In genomic region chr11:13205446-13205845, GRCh38 we compare ENCODE assay signal across 9 cellular contexts.
A peak's percentile ranks its signal among the peaks of the same experiment; 100 is the strongest.
DNase-seq lines count a peak whose midpoint lies in the region; ATAC-seq and TF ChIP-seq lines count a peak whose summit lies in the region.
"Had no signal": no experiment of that assay in that cellular context is flagged by ENCODE, and none has a peak within 500 bp of the region (broad histone marks: within the 10 kb centered on the region; RNA-seq: fewer than 3 reads in every experiment).

No MANE protein-coding gene starts in this region.

- no peak overlapping the region for H3K4me2 ChIP-seq in SK-N-SH
- H3K4me2 ChIP-seq in trophoblast cell (ENCODE audit: low read length) = no peak overlapping the region

- H3K4me1 ChIP-seq in SK-N-SH (ENCODE audit: control insufficient read depth in 1 of 2, insufficient read depth in 2 of 2, low read depth in 1 of 2, low read length in 1 of 2) = no peaks in the 10 kb centered on the region; a peak in 1 of 4 replicates
- H3K4me1 ChIP-seq in trophoblast cell (ENCODE audit: control insufficient read depth in 1 of 2, insufficient read depth in 2 of 2, low read length in 2 of 2) = peaks cover 7 to 14% of the 10 kb centered on the region in 2 experiments

- no peak overlapping the region for H3K4ac ChIP-seq in trophoblast cell (ENCODE audit: low read depth, low read length)

- H3K9ac ChIP-seq in SK-N-SH (no peak overlapping the region), trophoblast cell (ENCODE audit: low read length) (no peak overlapping the region)

- TF ChIP-seq EP300 in SK-N-SH (IDR thresholded peaks at IDR 0.05; ENCODE audit: borderline replicate concordance in 1 of 2, low read depth in 1 of 2, low read length in 1 of 2) = no peak

- DNase-seq in SK-N-SH (no peak), NCI-H69 (lab: John Stamatoyannopoulos, UW) (peak; percentile 49), trophoblast cell (no peak), kidney tubule cell (ENCODE audit: low spot score) (no peak), KBM-7 (no peak)
- DNase-seq in effector memory CD8-positive, alpha-beta T cell = no peak
- DNase-seq: activated CD8-positive, alpha-beta memory T cell treated with anti-CD3 and anti-CD28 coated beads for 24 hours had no signal

- H3K4me3 ChIP-seq in SK-N-SH (ENCODE audit: low read depth in 2 of 2, low read length in 1 of 2) = no peak overlapping the region
- no peak overlapping the region for H3K4me3 ChIP-seq in trophoblast cell (ENCODE audit: low read depth, low read length)

- H3K79me2 ChIP-seq in SK-N-SH (ENCODE audit: insufficient read depth) (no peaks in the 10 kb centered on the region), trophoblast cell (ENCODE audit: control insufficient read depth, insufficient read depth, low read length, poor library complexity) (no peaks in the 10 kb centered on the region)

- H4K12ac ChIP-seq in trophoblast cell (ENCODE audit: low read depth, low read length) = no peak overlapping the region

- H4K91ac ChIP-seq in trophoblast cell (ENCODE audit: low read depth, low read length) = no peak overlapping the region

- H3K79me1 ChIP-seq in trophoblast cell (ENCODE audit: low read length) = peaks cover 7% of the 10 kb centered on the region

- H2BK5ac ChIP-seq in trophoblast cell (ENCODE audit: low read depth, low read length, poor library complexity) = no peak overlapping the region

- no peaks in the 10 kb centered on the region for H3K27me3 Mint-ChIP-seq in effector memory CD8-positive, alpha-beta T cell

- H3K27ac Mint-ChIP-seq in effector memory CD8-positive, alpha-beta T cell = no peak overlapping the region

- H2AK5ac ChIP-seq in trophoblast cell (ENCODE audit: low read length) = no peak overlapping the region

- in situ Hi-C loops in KBM-7 (cut with MboI; ENCODE audit: low pct_unique_long_range_greater_than_20kb, low sequenced_read_pairs) = no loop called here

- no peaks in the 10 kb centered on the region for H4K20me1 ChIP-seq in SK-N-SH (ENCODE audit: insufficient read depth)

- CTCF ChIA-PET in SK-N-SH (lab: Yijun Ruan, JAX) = interaction anchor here (0.7 to 13.7 kb wide), 5 partner anchors 22 to 307 kb away, joined by 3 to 237 read pairs (median 91); no protein-coding TSS in a partner anchor

- peaks cover 14% of the 10 kb centered on the region in 2 donors for H3K4me1 Mint-ChIP-seq in effector memory CD8-positive, alpha-beta T cell (ENCODE audit: low read depth in 2 of 2)

- no peak overlapping the region for H3K23ac ChIP-seq in trophoblast cell (ENCODE audit: low read length)

- no peaks in the 10 kb centered on the region for H3K27me3 ChIP-seq in SK-N-SH (ENCODE audit: insufficient read depth)
- H3K27me3 ChIP-seq in trophoblast cell (ENCODE audit: insufficient read depth, low read length) = no peaks in the 10 kb centered on the region

- ATAC-seq in SK-N-SH treated with all-trans-retinoic acid at 6 μM for 48 hours (no peak), HG02870 (IDR thresholded peaks at IDR 0.05; ENCODE audit: unreplicated experiment) (peak; percentile 59)
- ATAC-seq in effector memory CD8-positive, alpha-beta T cell (replicated peaks) = no peak

- H4K8ac ChIP-seq in trophoblast cell (ENCODE audit: low read depth, low read length) = no peak overlapping the region

- H3F3A ChIP-seq in SK-N-SH (replicated peaks; ENCODE audit: insufficient read depth) = no peaks in the 10 kb centered on the region

- no peak overlapping the region for H3K14ac ChIP-seq in trophoblast cell (ENCODE audit: low read length)

- H3K18ac ChIP-seq in trophoblast cell (ENCODE audit: low read length) = no peak overlapping the region

- H3K36me3 ChIP-seq in SK-N-SH (replicated peaks in 1 of 2; ENCODE audit: control insufficient read depth in 1 of 2, insufficient read depth in 2 of 2, low read length in 1 of 2) (no peaks in the 10 kb centered on the region), trophoblast cell (ENCODE audit: control insufficient read depth in 1 of 2, insufficient read depth in 2 of 2, low read length in 2 of 2) (no peaks in the 10 kb centered on the region)

- no peak overlapping the region for H3K4me3 Mint-ChIP-seq in effector memory CD8-positive, alpha-beta T cell

- no peaks in the 10 kb centered on the region for H3K36me3 Mint-ChIP-seq in effector memory CD8-positive, alpha-beta T cell (ENCODE audit: insufficient read depth)

- no peaks in the 10 kb centered on the region for H3K9me2 ChIP-seq in SK-N-SH

- no peak for TF ChIP-seq CTCF in SK-N-SH (IDR thresholded peaks at IDR 0.05)

- POLR2A ChIA-PET in SK-N-SH (lab: Yijun Ruan, JAX) = no interaction called here

- H3K27ac ChIP-seq in SK-N-SH (ENCODE audit: low read depth in 2 of 2, low read length in 1 of 2) (no peak overlapping the region), trophoblast cell (ENCODE audit: low read depth, low read length) (no peak overlapping the region)

- H2BK12ac ChIP-seq in trophoblast cell (ENCODE audit: low read length) = peak overlapping the region; percentile 32

- H3K9me3 ChIP-seq in SK-N-SH (peaks cover 4% of the 10 kb centered on the region; the same call in 1 of the 2 replicates), trophoblast cell (ENCODE audit: insufficient read depth, low read depth, low read length) (no peaks in the 10 kb centered on the region)

- H3K9me3 Mint-ChIP-seq in effector memory CD8-positive, alpha-beta T cell = no peaks in the 10 kb centered on the region

- TF ChIP-seq RAD21 in SK-N-SH (IDR thresholded peaks at IDR 0.05; ENCODE audit: low read length) = no peak

- 71% methylated on average over 1 of the region's 2 CpGs for WGBS in SK-N-SH (ENCODE audit: low lambda C conversion rate)
- no CpG with 5 or more reads among the region's 2 CpGs for WGBS in trophoblast cell (ENCODE audit: extremely low coverage, insufficient coverage, insufficient read length)

- H2AFZ ChIP-seq in SK-N-SH (ENCODE audit: low read depth) (peak overlapping the region; percentile 12; the same call in 1 of the 2 replicates), trophoblast cell (ENCODE audit: insufficient read depth, low read length, poor library complexity) (peak overlapping the region; percentile 27)

- H2BK120ac ChIP-seq in trophoblast cell (ENCODE audit: insufficient read depth, low read length, poor library complexity) = no peak overlapping the region

TF ChIP-seq in SK-N-SH, 30 proteins besides CTCF, POLR2A, EP300 and RAD21 (continues in another document):
- no peak for TF ChIP-seq FOSL2 (IDR thresholded peaks at IDR 0.05; ENCODE audit: borderline replicate concordance, low read depth)
- no peak for TF ChIP-seq MXI1 (IDR thresholded peaks at IDR 0.05; ENCODE audit: low read depth, low read length)
- no peak for TF ChIP-seq IRF3 (IDR thresholded peaks at IDR 0.05; ENCODE audit: low read depth, low read length)
- no peak for TF ChIP-seq GATA2 (CRISPR knock-in tag; IDR thresholded peaks at IDR 0.05)
- TF ChIP-seq MAX (IDR thresholded peaks at IDR 0.05; ENCODE audit: low read depth) = no peak
- no peak for TF ChIP-seq PBX3 (IDR thresholded peaks at IDR 0.05)

TF ChIP-seq in SK-N-SH treated with all-trans-retinoic acid at 6 μM for 48 hours, 23 proteins besides CTCF, POLR2A, EP300 and RAD21:
- no peak for TF ChIP-seq ZNF565 (CRISPR knock-in tag; conservative IDR thresholded peaks at IDR 0.05; ENCODE audit: low read depth)
- TF ChIP-seq ESRRG (CRISPR knock-in tag; IDR thresholded peaks at IDR 0.05) = no peak
- no peak for TF ChIP-seq ZFP30 (CRISPR knock-in tag; IDR thresholded peaks at IDR 0.05)
- TF ChIP-seq ZNF70 (CRISPR knock-in tag; IDR thresholded peaks at IDR 0.05) = no peak
- TF ChIP-seq CSDC2 (CRISPR knock-in tag; IDR thresholded peaks at IDR 0.05) = no peak
- no peak for TF ChIP-seq GLIS3 (CRISPR knock-in tag; IDR thresholded peaks at IDR 0.05)
- TF ChIP-seq OSR1 (CRISPR knock-in tag; IDR thresholded peaks at IDR 0.05) = no peak
- no peak for TF ChIP-seq BACH2 (CRISPR knock-in tag; IDR thresholded peaks at IDR 0.05; ENCODE audit: borderline replicate concordance)
- no peak for TF ChIP-seq ZNF8 (CRISPR knock-in tag; IDR thresholded peaks at IDR 0.05)
- no peak for TF ChIP-seq PPARA (CRISPR knock-in tag; IDR thresholded peaks at IDR 0.05; ENCODE audit: borderline replicate concordance)
- no peak for TF ChIP-seq ISL1 (CRISPR knock-in tag; IDR thresholded peaks at IDR 0.05)
- TF ChIP-seq PATZ1 (CRISPR knock-in tag; IDR thresholded peaks at IDR 0.05; ENCODE audit: borderline replicate concordance) = no peak
- TF ChIP-seq CREB5 (CRISPR knock-in tag; IDR thresholded peaks at IDR 0.05; ENCODE audit: low read depth) = no peak
